Comparison of ENCODE assay signal across 8 cellular contexts in the genomic region with DNA sequence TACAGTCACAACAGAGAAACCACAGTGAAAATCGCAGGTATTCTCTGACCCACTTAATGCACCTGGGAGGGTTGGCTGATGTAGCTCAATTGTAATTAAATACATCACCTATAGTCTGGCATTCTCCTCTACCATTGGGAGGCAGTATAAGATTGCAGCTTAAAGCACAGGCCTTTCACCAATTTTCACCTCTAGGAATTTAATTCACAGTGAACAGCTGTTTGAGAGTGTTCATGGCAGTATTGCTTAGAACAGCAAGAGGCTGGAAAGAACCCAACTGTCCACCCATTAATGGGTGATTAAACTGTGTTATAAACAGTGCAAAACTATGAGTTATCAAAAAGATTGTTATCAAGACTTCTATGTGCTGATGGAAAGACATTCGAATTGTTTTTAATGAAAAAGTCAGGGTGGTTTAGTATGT. TPM values are rescaled to one million over a fixed set of nuclear protein-coding genes. Genes with fewer than 3 reads are reported as not detected.
DNase-seq lines count a peak whose midpoint lies in the region; ATAC-seq and TF ChIP-seq lines count a peak whose summit lies in the region.

No MANE protein-coding gene starts in this region.

- H3K36me3 Mint-ChIP-seq in activated T-cell treated with anti-CD3 and anti-CD28 coated beads, Interleukin-2, amount 50 U/mL, for 72 hours (ENCODE audit: insufficient read depth in 2 of 2): peaks cover 3 to 11% of the 10 kb centered on the region in 2 donors
- H3K36me3 Mint-ChIP-seq in effector memory CD8-positive, alpha-beta T cell (ENCODE audit: insufficient read depth): peaks cover 44% of the 10 kb centered on the region
- H3K36me3 Mint-ChIP-seq in mesothelial cell of epicardium: peaks cover 9% of the 10 kb centered on the region

- DNase-seq in activated T-cell treated with anti-CD3 and anti-CD28 coated beads, Interleukin-2, amount 50 U/mL, for 72 hours: peak; percentile 8 to 14
- no peak for DNase-seq in activated T-cell treated with anti-CD3 and anti-CD28 coated beads for 4 hours
- peak; percentile 73 for DNase-seq in M059J (ENCODE audit: low read depth)
- DNase-seq in SK-MEL-5 (ENCODE audit: low read depth, low spot score): peak; percentile 84
- peak; percentile 15 to 41 (median 36) for DNase-seq in effector memory CD8-positive, alpha-beta T cell
- DNase-seq in mesothelial cell of epicardium (ENCODE audit: low spot score in 2 of 2, unreplicated experiment in 2 of 2): no peak
- no peak for DNase-seq in activated effector memory CD4-positive, alpha-beta T cell treated with anti-CD3 and anti-CD28 coated beads, Interleukin-2, amount 50 U/mL, for 16 hours

- ATAC-seq in activated T-cell treated with anti-CD3 and anti-CD28 coated beads, Interleukin-2, amount 50 U/mL, for 72 hours (replicated peaks in 1 of 2): peak; percentile 25 to 33
- ATAC-seq in effector memory CD8-positive, alpha-beta T cell (replicated peaks): peak; percentile 72
- no peak for ATAC-seq in GM21786 (IDR thresholded peaks at IDR 0.05; ENCODE audit: unreplicated experiment)

- no peaks in the 10 kb centered on the region for H3K9me3 Mint-ChIP-seq in activated T-cell treated with anti-CD3 and anti-CD28 coated beads, Interleukin-2, amount 50 U/mL, for 72 hours
- no peaks in the 10 kb centered on the region for H3K9me3 Mint-ChIP-seq in effector memory CD8-positive, alpha-beta T cell
- no peaks in the 10 kb centered on the region for H3K9me3 Mint-ChIP-seq in mesothelial cell of epicardium

- H3K27ac Mint-ChIP-seq in activated T-cell treated with anti-CD3 and anti-CD28 coated beads, Interleukin-2, amount 50 U/mL, for 72 hours: peak overlapping the region; percentile 84
- H3K27ac Mint-ChIP-seq in effector memory CD8-positive, alpha-beta T cell: peak overlapping the region; percentile 91 to 92
- peak overlapping the region; percentile 55 for H3K27ac Mint-ChIP-seq in mesothelial cell of epicardium

- peak; percentile 54 for TF ChIP-seq CTCF in mesothelial cell of epicardium (IDR thresholded peaks at IDR 0.05; ENCODE audit: unreplicated experiment)

- H3K27me3 Mint-ChIP-seq in activated T-cell treated with anti-CD3 and anti-CD28 coated beads, Interleukin-2, amount 50 U/mL, for 72 hours (ENCODE audit: low read depth): no peaks in the 10 kb centered on the region
- H3K27me3 Mint-ChIP-seq in effector memory CD8-positive, alpha-beta T cell: no peaks in the 10 kb centered on the region
- no peaks in the 10 kb centered on the region for H3K27me3 Mint-ChIP-seq in mesothelial cell of epicardium (ENCODE audit: low read depth)

- in situ Hi-C loops in SK-MEL-5 (cut with HindIII; ENCODE audit: low pct_unique_long_range_greater_than_20kb, low sequenced_read_pairs): no loop called here

- H3K4me3 Mint-ChIP-seq in activated T-cell treated with anti-CD3 and anti-CD28 coated beads, Interleukin-2, amount 50 U/mL, for 72 hours: peak overlapping the region; percentile 73 to 96
- H3K4me3 Mint-ChIP-seq in effector memory CD8-positive, alpha-beta T cell: peak overlapping the region; percentile 64 to 95
- peak overlapping the region; percentile 32 for H3K4me3 Mint-ChIP-seq in mesothelial cell of epicardium

- H3K4me1 Mint-ChIP-seq in activated T-cell treated with anti-CD3 and anti-CD28 coated beads, Interleukin-2, amount 50 U/mL, for 72 hours (ENCODE audit: low read depth): peaks cover 30% of the 10 kb centered on the region
- H3K4me1 Mint-ChIP-seq in effector memory CD8-positive, alpha-beta T cell (ENCODE audit: low read depth in 2 of 2): peaks cover 29 to 43% of the 10 kb centered on the region in 2 donors
- H3K4me1 Mint-ChIP-seq in mesothelial cell of epicardium: peaks cover 25% of the 10 kb centered on the region

RNA-seq across cellular contexts. Expression of a gene that starts 2.0 kb away (rescaled TPM):
- 10 to 100 TPM; 33.5 to 35.8 TPM for total RNA-seq in activated T-cell treated with anti-CD3 and anti-CD28 coated beads, Interleukin-2, amount 50 U/mL, for 72 hours
- 54.5 and 80.3 TPM in 2 replicates for total RNA-seq in M059J (2014; rRNA removed; shearing (Covaris generic))
- total RNA-seq in SK-MEL-5 (2014; rRNA removed; shearing (Covaris generic)): 94.9 and 103 TPM in 2 replicates
- polyA plus RNA-seq in SK-MEL-5 (2015; cell fraction: cytosol; rRNA removed): 62.1 and 75.0 TPM in 2 replicates
- polyA plus RNA-seq in SK-MEL-5 (2015; cell fraction: nucleus; rRNA removed): 20.9 and 21.8 TPM in 2 replicates
- total RNA-seq in mesothelial cell of epicardium: 15.1 to 17.3 TPM (median 16.5 TPM) in 3 replicates

RNA-seq across cellular contexts. Expression of a gene that starts 26.7 kb away (rescaled TPM):
- total RNA-seq in activated T-cell treated with anti-CD3 and anti-CD28 coated beads, Interleukin-2, amount 50 U/mL, for 72 hours: 1 to 10 TPM; 1.1 to 1.7 TPM
- 58.9 and 60.0 TPM in 2 replicates for total RNA-seq in M059J (2014; rRNA removed; shearing (Covaris generic))
- 41.0 and 45.2 TPM in 2 replicates for total RNA-seq in SK-MEL-5 (2014; rRNA removed; shearing (Covaris generic))
- 55.9 and 57.7 TPM in 2 replicates for polyA plus RNA-seq in SK-MEL-5 (2015; cell fraction: cytosol; rRNA removed)
- polyA plus RNA-seq in SK-MEL-5 (2015; cell fraction: nucleus; rRNA removed): 5.5 and 9.2 TPM in 2 replicates
- total RNA-seq in mesothelial cell of epicardium: 4.0 to 4.7 TPM (median 4.4 TPM) in 3 replicates

RNA-seq across cellular contexts. Expression of a gene that starts 52.5 kb away (rescaled TPM):
- total RNA-seq in activated T-cell treated with anti-CD3 and anti-CD28 coated beads, Interleukin-2, amount 50 U/mL, for 72 hours: 10 to 100 TPM; 72.8 to 78.6 TPM
- total RNA-seq in M059J (2014; rRNA removed; shearing (Covaris generic)): 90.6 and 94.4 TPM in 2 replicates
- 32.8 and 34.8 TPM in 2 replicates for total RNA-seq in SK-MEL-5 (2014; rRNA removed; shearing (Covaris generic))
- 56.3 and 77.5 TPM in 2 replicates for polyA plus RNA-seq in SK-MEL-5 (2015; cell fraction: cytosol; rRNA removed)
- polyA plus RNA-seq in SK-MEL-5 (2015; cell fraction: nucleus; rRNA removed): 121 and 141 TPM in 2 replicates
- 93.8 to 96.2 TPM (median 95.6 TPM) in 3 replicates for total RNA-seq in mesothelial cell of epicardium

Comparison
In these comparisons a context has a peak if more than half of its experiments do, and no peak if none do; other contexts are left out.
1. DNase-seq: peak in activated T-cell treated with anti-CD3 and anti-CD28 coated beads, Interleukin-2, amount 50 U/mL, for 72 hours (2 of 2), M059J (single experiment), SK-MEL-5 (single experiment) and effector memory CD8-positive, alpha-beta T cell (3 of 3); none in activated T-cell treated with anti-CD3 and anti-CD28 coated beads for 4 hours (single experiment), mesothelial cell of epicardium (0 of 2) and activated effector memory CD4-positive, alpha-beta T cell treated with anti-CD3 and anti-CD28 coated beads, Interleukin-2, amount 50 U/mL, for 16 hours (single experiment).
2. H3K4me3 Mint-ChIP-seq: peak in every context shown above with its lines; median percentile 84 in activated T-cell treated with anti-CD3 and anti-CD28 coated beads, Interleukin-2, amount 50 U/mL, for 72 hours; 80 in effector memory CD8-positive, alpha-beta T cell; 32 in mesothelial cell of epicardium.
3. Peak in every context shown above with its lines, with median percentiles within 50 percentile points of each other: H3K27ac Mint-ChIP-seq.